Comparison of ENCODE assay signal across 9 cellular contexts in the genomic region with DNA sequence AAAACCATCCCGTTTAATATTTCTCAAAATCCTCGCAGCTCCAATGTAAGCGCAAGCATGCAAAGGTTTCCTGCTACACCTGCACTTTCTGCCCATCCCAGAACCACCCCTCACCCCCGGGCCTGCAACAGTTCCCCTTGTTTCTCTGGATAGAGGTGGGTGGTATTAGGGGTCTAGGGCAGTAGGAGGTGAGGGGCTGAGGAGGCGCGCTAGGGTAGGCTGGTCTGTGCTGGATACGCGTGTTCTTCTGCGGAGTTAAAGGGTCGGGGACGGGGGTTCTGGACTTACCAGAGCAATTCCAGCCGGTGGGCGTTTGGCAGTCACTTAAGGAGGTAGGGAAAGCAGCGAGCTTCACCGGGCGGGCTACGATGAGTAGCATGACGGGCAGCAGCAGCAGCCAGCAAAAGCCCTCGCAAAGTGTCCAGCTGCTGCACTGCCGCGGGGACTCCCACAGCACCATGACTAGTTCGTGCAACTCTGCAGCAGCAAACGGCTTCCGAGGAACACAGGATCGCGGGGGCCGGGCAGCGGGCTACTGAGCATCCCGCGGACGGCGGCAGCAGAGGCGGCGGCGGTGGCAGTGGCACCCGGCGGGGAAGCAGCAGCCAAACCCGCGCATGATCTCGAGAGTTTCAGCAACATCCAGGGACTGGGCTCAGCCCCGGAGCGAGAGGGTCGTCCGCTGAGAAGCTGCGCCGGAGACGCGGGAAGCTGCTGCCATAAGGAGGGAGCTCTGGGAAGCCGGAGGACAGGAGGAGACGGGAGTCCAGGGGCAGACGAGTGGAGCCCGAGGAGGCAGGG. TPM values are rescaled to one million over a fixed set of nuclear protein-coding genes. Genes with fewer than 3 reads are reported as not detected.
DNase-seq lines count a peak whose midpoint lies in the region; ATAC-seq and TF ChIP-seq lines count a peak whose summit lies in the region.
"Had no signal": no experiment of that assay in that cellular context is flagged by ENCODE, and none has a peak within 500 bp of the region (broad histone marks: within the 10 kb centered on the region; RNA-seq: fewer than 3 reads in every experiment).

No MANE protein-coding gene starts in this region.

- H3K27ac Mint-ChIP-seq in effector memory CD8-positive, alpha-beta T cell, result no peak overlapping the region
- no peak overlapping the region for H3K27ac Mint-ChIP-seq in type B pancreatic cell

- H3K27ac ChIP-seq in WERI-Rb-1, result no peak overlapping the region
- H3K27ac ChIP-seq: C4-2B had no signal

- H3K4me3 ChIP-seq in WERI-Rb-1 (ENCODE audit: low read depth, low read length), result peak overlapping the region; percentile 62

- peak overlapping the region; percentile 67 to 85 for H3K4me3 Mint-ChIP-seq in effector memory CD8-positive, alpha-beta T cell
- peak overlapping the region; percentile 86 for H3K4me3 Mint-ChIP-seq in type B pancreatic cell

- peaks cover 53 to 76% of the 10 kb centered on the region in 2 donors for H3K27me3 Mint-ChIP-seq in effector memory CD8-positive, alpha-beta T cell
- H3K27me3 Mint-ChIP-seq in type B pancreatic cell, result peaks cover 74% of the 10 kb centered on the region

- H3K36me3 Mint-ChIP-seq in effector memory CD8-positive, alpha-beta T cell (ENCODE audit: insufficient read depth), result no peaks in the 10 kb centered on the region
- H3K36me3 Mint-ChIP-seq in type B pancreatic cell, result peaks cover 4% of the 10 kb centered on the region

- peaks cover 10% of the 10 kb centered on the region for H3K27me3 ChIP-seq in WERI-Rb-1 (ENCODE audit: insufficient read depth, low read depth, severe bottlenecking)

- H3K4me1 Mint-ChIP-seq in effector memory CD8-positive, alpha-beta T cell (ENCODE audit: low read depth in 2 of 2), result peaks cover 20 to 26% of the 10 kb centered on the region in 2 donors
- peaks cover 21% of the 10 kb centered on the region for H3K4me1 Mint-ChIP-seq in type B pancreatic cell (ENCODE audit: unreplicated experiment)

- peak; percentile 24 for ATAC-seq in HG03135 (IDR thresholded peaks at IDR 0.05; ENCODE audit: unreplicated experiment)
- peak; percentile 49 for ATAC-seq in effector memory CD8-positive, alpha-beta T cell (replicated peaks)

- DNase-seq in NCI-H1694 treated with DMSO at 0.1 percent for 48 hours (lab: John Stamatoyannopoulos, UW), result peak; percentile 49
- DNase-seq in NCI-H1694 (lab: John Stamatoyannopoulos, UW), result no peak
- peak; percentile 27 for DNase-seq in WERI-Rb-1
- peak; percentile 1 to 6 (median 4) for DNase-seq in effector memory CD8-positive, alpha-beta T cell
- peak; percentile 69 for DNase-seq in myocyte (ENCODE audit: low read depth)
- DNase-seq in type B pancreatic cell (ENCODE audit: extremely low spot score, unreplicated experiment), result peak; percentile 70
- no peak for DNase-seq in HT-29 (ENCODE audit: low spot score)

- no peaks in the 10 kb centered on the region for H3K9me3 ChIP-seq in WERI-Rb-1 (ENCODE audit: severe bottlenecking)

- no peaks in the 10 kb centered on the region for H3K9me3 Mint-ChIP-seq in effector memory CD8-positive, alpha-beta T cell
- H3K9me3 Mint-ChIP-seq in type B pancreatic cell, result no peaks in the 10 kb centered on the region

- no peaks in the 10 kb centered on the region for H3K36me3 ChIP-seq in WERI-Rb-1

- no peak for TF ChIP-seq CTCF in WERI-Rb-1 (IDR thresholded peaks at IDR 0.05; ENCODE audit: low read depth, low read length)
- no peak for TF ChIP-seq CTCF in type B pancreatic cell (conservative IDR thresholded peaks at IDR 0.05)

RNA-seq across cellular contexts. Expression of gene TMEFF2, which starts 0.5 kb away (rescaled TPM):
- total RNA-seq in myocyte (4.8 and 6.5 TPM in 2 replicates), type B pancreatic cell (ENCODE audit: low replicate concordance) (10.7 and 14.0 TPM in 2 replicates)
- 4.4 TPM for polyA plus RNA-seq in myocyte (2012)
- not detected in 2 replicates for total RNA-seq in HT-29 (2014; rRNA removed; shearing (Covaris generic))

Comparison
In these comparisons a context has a peak if more than half of its experiments do, and no peak if none do; other contexts are left out.
1. DNase-seq: peak in NCI-H1694 treated with DMSO at 0.1 percent for 48 hours (single experiment), WERI-Rb-1 (single experiment), effector memory CD8-positive, alpha-beta T cell (3 of 3), myocyte (single experiment) and type B pancreatic cell (single experiment); none in NCI-H1694 (single experiment) and HT-29 (single experiment).